Comparison of ENCODE assay signal across 21 cellular contexts in genomic region chr21:45187646-45188045, GRCh38.
DNase-seq lines count a peak whose midpoint lies in the region; TF ChIP-seq lines count a peak whose summit lies in the region.
"Had no signal": no experiment of that assay in that cellular context is flagged by ENCODE, and none has a peak within 500 bp of the region (broad histone marks: within the 10 kb centered on the region; RNA-seq: fewer than 3 reads in every experiment).

No MANE protein-coding gene starts in this region.

- DNase-seq in HT-29 (ENCODE audit: low spot score) (peak; percentile 0), NCI-H69 (lab: John Stamatoyannopoulos, UW) (peak; percentile 10), cardiac fibroblast (ENCODE audit: low read depth in 2 of 2) (peak; percentile 11 to 17), erythroblast (lab: John Stamatoyannopoulos, UW) (peak; percentile 12 to 13), RPMI8226 (no peak), putamen (ENCODE audit: low spot score) (no peak), caudate nucleus (lab: John Stamatoyannopoulos, UW) (no peak), T-helper 1 cell (no peak)
- DNase-seq: C1 segment of cervical spinal cord; Caco-2; CD4-positive, alpha-beta memory T cell; DMS153; H9; NCI-H1092 treated with DMSO at 0.1 percent for 48 hours; NCI-H1436; NCI-H187 treated with DMSO at 0.1 percent for 48 hours; NCI-H2107; NCI-H446 treated with DMSO at 0.1 percent for 48 hours; NCI-H526; SHP77 treated with DMSO at 0.1 percent for 48 hours had no signal

- TF ChIP-seq CTCF in cardiac fibroblast (IDR thresholded peaks at IDR 0.05; ENCODE audit: low read depth, low read length) = no peak

- no peak overlapping the region for H3K4me3 ChIP-seq in cardiac fibroblast (replicated peaks in 1 of 2; ENCODE audit: low read depth in 2 of 2, low read length in 2 of 2)
- H3K4me3 ChIP-seq: GM23338 had no signal

- H3K27ac ChIP-seq in caudate nucleus (ENCODE audit: low read depth, low read length) = no peak overlapping the region

- TF ChIP-seq POLR2A in erythroblast (IDR thresholded peaks at IDR 0.05; ENCODE audit: low read length) = no peak

Comparison
In these comparisons a context has a peak if more than half of its experiments do, and no peak if none do; other contexts are left out.
1. DNase-seq: peak in HT-29 (single experiment), NCI-H69 (single experiment), cardiac fibroblast (2 of 2) and erythroblast (2 of 2); none in RPMI8226 (single experiment), putamen (single experiment), caudate nucleus (0 of 61) and T-helper 1 cell (0 of 5).